In the genomic region with DNA sequence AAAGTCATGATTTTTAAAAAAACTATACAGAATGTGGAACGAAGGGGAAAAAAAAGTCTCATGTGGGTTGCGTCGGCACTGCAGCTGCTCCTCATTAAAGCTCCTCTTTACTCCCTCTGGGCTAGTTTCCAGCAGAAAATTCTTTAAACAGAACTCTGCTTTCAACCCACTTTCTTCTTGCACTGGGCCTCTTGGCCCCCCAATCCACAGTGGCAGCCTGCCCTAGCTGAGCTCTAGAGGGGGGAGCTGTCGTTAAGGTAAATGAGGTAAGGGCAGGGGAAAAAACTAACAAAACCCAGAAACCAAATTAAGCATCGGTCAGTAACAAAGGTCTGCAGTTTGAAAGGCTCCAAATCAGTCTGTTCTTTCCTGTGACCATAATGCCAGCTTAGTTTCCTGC, we compare ENCODE assay signal across 7 cellular contexts. TPM values are rescaled to one million over a fixed set of nuclear protein-coding genes. Genes with fewer than 3 reads are reported as not detected.
A peak's percentile ranks its signal among the peaks of the same experiment; 100 is the strongest.
DNase-seq lines count a peak whose midpoint lies in the region; ATAC-seq and TF ChIP-seq lines count a peak whose summit lies in the region.
"Not testable (repeated sequence)": the region's sequence is repeated elsewhere in the genome, so short reads cannot be mapped to it uniquely, and the experiment has no call there.

No MANE protein-coding gene starts in this region.

- TF ChIP-seq EP300 in suprapubic skin (IDR thresholded peaks at IDR 0.05) = not testable (repeated sequence)

- not testable (repeated sequence) for TF ChIP-seq CTCF in dorsolateral prefrontal cortex (IDR thresholded peaks at IDR 0.05 in 54 of 56, conservative IDR thresholded peaks at IDR 0.05 in 2 of 56; ENCODE audit: low read depth in 1 of 56, partially characterized antibody in 56 of 56); heart right ventricle (IDR thresholded peaks at IDR 0.05); left lung (IDR thresholded peaks at IDR 0.05); neural crest cell (conservative IDR thresholded peaks at IDR 0.05); psoas muscle (IDR thresholded peaks at IDR 0.05); suprapubic skin (IDR thresholded peaks at IDR 0.05)

- H3K4me1 Mint-ChIP-seq in neural crest cell = not testable (repeated sequence)

- H3K27me3 Mint-ChIP-seq in neural crest cell (ENCODE audit: low read depth) = not testable (repeated sequence)

- not testable (repeated sequence) for ATAC-seq in heart right ventricle, left lung, psoas muscle

- intact Hi-C loops in dorsolateral prefrontal cortex (cut with DNase I); heart right ventricle (cut with DNase I); left lung (cut with DNase I); psoas muscle (cut with DNase I): not testable (repeated sequence)

- H3K9me3 ChIP-seq in SK-N-MC (ENCODE audit: low read depth, low read length); heart right ventricle; left lung; psoas muscle; suprapubic skin: not testable (repeated sequence)

- H3K4me3 Mint-ChIP-seq in neural crest cell = not testable (repeated sequence)

- H3K9ac ChIP-seq in SK-N-MC (ENCODE audit: insufficient read length) = not testable (repeated sequence)

- 0% methylated on average over 1 of the region's 5 CpGs for WGBS in heart right ventricle, 2 donors
- 14 to 25% methylated on average over 1 of the region's 5 CpGs; no CpG with 5 or more reads in 1 of the 3 donors for WGBS in psoas muscle, 3 donors
- no CpG with 5 or more reads among the region's 5 CpGs for WGBS in suprapubic skin

- not testable (repeated sequence) for H3K4me1 ChIP-seq in heart right ventricle, left lung, psoas muscle, suprapubic skin

- not testable (repeated sequence) for H3K36me3 Mint-ChIP-seq in neural crest cell (ENCODE audit: low read depth)

- DNase-seq in SK-N-MC (ENCODE audit: low read depth, low spot score); neural crest cell (ENCODE audit: low read depth, low spot score): not testable (repeated sequence)
- peak in 7 of 10 donors; percentile 6 to 41 (median 27) for DNase-seq in dorsolateral prefrontal cortex
- DNase-seq in heart right ventricle = peak; percentile 25 to 57
- peak; percentile 33 to 45 for DNase-seq in left lung
- DNase-seq in psoas muscle = peak; percentile 14 to 28
- peak; percentile 21 to 57 for DNase-seq in suprapubic skin (ENCODE audit: low spot score in 2 of 2)

- H3K36me3 ChIP-seq in SK-N-MC (ENCODE audit: insufficient read depth, low read length); heart right ventricle; left lung; psoas muscle (ENCODE audit: insufficient read depth in 1 of 2, low read depth in 1 of 2); suprapubic skin: not testable (repeated sequence)

- not testable (repeated sequence) for H3K9me3 Mint-ChIP-seq in neural crest cell

- H3K27ac Mint-ChIP-seq in neural crest cell (ENCODE audit: unreplicated experiment) = peak overlapping the region; percentile 50

- not testable (repeated sequence) for H3K27me3 ChIP-seq in dorsolateral prefrontal cortex; heart right ventricle; left lung; psoas muscle (ENCODE audit: insufficient read depth in 3 of 3, low read length in 2 of 3); suprapubic skin

- not testable (repeated sequence) for TF ChIP-seq POLR2A in suprapubic skin (IDR thresholded peaks at IDR 0.05)

- H3K4me3 ChIP-seq in SK-N-MC, left lung, psoas muscle, suprapubic skin: not testable (repeated sequence)
- H3K4me3 ChIP-seq in dorsolateral prefrontal cortex (peak overlapping the region in 6 of 59 donors; percentile 14 to 46 (median 32)), heart right ventricle (peak overlapping the region in 1 of 10 donors; percentile 19)

- H3K27ac ChIP-seq in SK-N-MC (peak overlapping the region; percentile 84; the same call in 1 of the 2 replicates), dorsolateral prefrontal cortex (peak overlapping the region in 6 of 59 donors; percentile 21 to 75 (median 60)), heart right ventricle (peak overlapping the region in 1 of 10 donors; percentile 9)
- H3K27ac ChIP-seq in left lung, psoas muscle, suprapubic skin: not testable (repeated sequence)

RNA-seq across cellular contexts. Expression of a gene that starts 29.9 kb away (rescaled TPM):
- total RNA-seq in dorsolateral prefrontal cortex = 1 to 10 TPM; 1.1 to 5.6 (median 2.4) TPM
- 1 to 10 TPM in 5 of 10 donors, under 1 TPM in 5; 0.47 to 1.7 (median 0.96) TPM for total RNA-seq in heart right ventricle
- polyA plus RNA-seq in heart right ventricle = under 1 TPM; 0.22 to 0.30 TPM
- 1 to 10 TPM; 3.7 to 3.9 TPM for total RNA-seq in left lung
- total RNA-seq in neural crest cell = 2.1 and 2.2 TPM in 2 replicates
- total RNA-seq in psoas muscle = 1 to 10 TPM in 3 of 4 donors, under 1 TPM in 1; 0.86 to 2.4 (median 1.4) TPM
- polyA plus RNA-seq in psoas muscle = 1 to 10 TPM in 1 of 3 donors, under 1 TPM in 2; 0.37 to 1.3 (median 0.43) TPM
- 1 to 10 TPM; 1.8 to 7.4 (median 2.7) TPM for total RNA-seq in suprapubic skin

RNA-seq across cellular contexts. Expression of a gene that starts 54.3 kb away (rescaled TPM):
- total RNA-seq in dorsolateral prefrontal cortex = 10 to 100 TPM; 15.2 to 72.7 (median 34.9) TPM
- total RNA-seq in heart right ventricle = 10 to 100 TPM in 8 of 10 donors, 1 to 10 TPM in 2; 6.6 to 18.4 (median 10.8) TPM
- polyA plus RNA-seq in heart right ventricle = 10 to 100 TPM in 1 of 2 donors, 1 to 10 TPM in 1; 6.3 to 10.9 TPM
- total RNA-seq in left lung = 10 to 100 TPM; 37.9 to 38.4 TPM
- total RNA-seq in neural crest cell = 25.4 and 26.4 TPM in 2 replicates
- total RNA-seq in psoas muscle = 10 to 100 TPM in 3 of 4 donors, 1 to 10 TPM in 1; 9.8 to 22.6 (median 10.6) TPM
- 10 to 100 TPM in 2 of 3 donors, 1 to 10 TPM in 1; 7.9 to 43.7 (median 10.6) TPM for polyA plus RNA-seq in psoas muscle
- total RNA-seq in suprapubic skin = 10 to 100 TPM; 49.1 to 98.6 (median 57.5) TPM
